27 cellular contexts compared by ENCODE assay signal in the genomic region with DNA sequence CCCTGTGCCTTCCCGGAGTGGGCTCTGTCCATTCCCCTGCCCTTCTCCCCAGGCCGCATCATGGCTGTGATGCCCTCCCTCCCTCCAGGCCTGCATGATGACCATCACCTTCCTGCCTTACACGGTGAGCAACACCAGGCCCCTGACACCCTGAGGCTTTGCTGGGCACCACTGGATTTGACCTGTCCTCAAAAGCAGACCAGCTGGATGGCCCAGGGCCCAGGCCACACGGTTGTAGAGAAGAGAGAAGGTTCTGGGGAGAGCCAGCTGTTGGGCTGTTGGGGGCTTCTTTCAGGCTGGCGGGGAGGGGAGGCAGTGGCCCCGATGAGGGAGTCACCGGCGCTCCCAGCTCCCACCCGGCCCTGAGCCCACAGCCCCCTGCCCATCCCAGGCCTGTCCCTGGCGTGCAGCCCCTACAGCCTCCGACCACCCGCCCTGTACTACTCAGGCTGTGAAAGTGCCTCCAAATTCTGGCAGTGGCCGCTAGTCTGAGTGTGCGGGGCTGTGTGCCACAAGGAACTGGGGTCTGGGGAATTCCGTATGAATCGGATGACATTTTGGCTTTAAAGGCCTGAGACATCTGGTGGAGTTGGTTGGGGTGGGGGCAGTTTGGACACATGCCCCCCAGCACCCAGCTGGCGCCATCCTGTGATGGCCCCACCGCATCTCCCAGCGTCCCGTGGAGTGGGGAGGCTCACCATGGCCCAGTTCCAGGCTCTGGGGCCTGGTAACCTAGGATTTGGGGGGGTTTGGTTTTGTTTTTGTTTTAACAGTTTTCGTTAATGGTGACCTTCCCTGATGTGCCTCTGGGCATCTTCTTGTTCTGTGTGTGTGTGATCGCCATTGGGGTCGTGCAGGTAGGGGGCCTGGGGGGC. TPM values are rescaled to one million over a fixed set of nuclear protein-coding genes. Genes with fewer than 3 reads are reported as not detected.
DNase-seq lines count a peak whose midpoint lies in the region; ATAC-seq, FAIRE-seq and TF ChIP-seq lines count a peak whose summit lies in the region.
"Had no signal": no experiment of that assay in that cellular context is flagged by ENCODE, and none has a peak within 500 bp of the region (broad histone marks: within the 10 kb centered on the region; RNA-seq: fewer than 3 reads in every experiment).

No MANE protein-coding gene starts in this region.

- H3K4me3 ChIP-seq in kidney (ENCODE audit: low read length in 2 of 2) (no peak overlapping the region), sigmoid colon (no peak overlapping the region)
- H3K4me3 ChIP-seq: breast epithelium, gastroesophageal sphincter, GM12878, pancreas had no signal

- H3K9ac ChIP-seq in kidney (ENCODE audit: low read length in 2 of 2) = no peak overlapping the region

- ATAC-seq in activated CD4-positive, CD25-positive, alpha-beta regulatory T cell treated with anti-CD3 and anti-CD28 coated beads, Interleukin-2, amount 50 U/mL, for 24 hours = no peak
- ATAC-seq in foreskin keratinocyte (no peak), GM19455 (IDR thresholded peaks at IDR 0.05; ENCODE audit: unreplicated experiment) (no peak)
- ATAC-seq: gastroesophageal sphincter, GM12878, pancreas had no signal

- TF ChIP-seq CTCF in kidney (IDR thresholded peaks at IDR 0.05; ENCODE audit: borderline replicate concordance, extremely low read depth, insufficient read depth) (no peak), sigmoid colon (IDR thresholded peaks at IDR 0.05) (no peak), foreskin keratinocyte (conservative IDR thresholded peaks at IDR 0.05) (no peak)

- H3K27ac ChIP-seq in kidney (ENCODE audit: low read depth in 2 of 2, low read length in 2 of 2) (no peak overlapping the region), sigmoid colon (no peak overlapping the region), foreskin keratinocyte (no peak overlapping the region)
- H3K27ac ChIP-seq: breast epithelium, gastroesophageal sphincter, pancreas had no signal

- H3K4me1 ChIP-seq in kidney (ENCODE audit: control insufficient read depth in 1 of 2, insufficient read depth in 1 of 2, low read depth in 1 of 2, low read length in 2 of 2) (no peaks in the 10 kb centered on the region), sigmoid colon (peaks cover 0 to 3% (median 1%) of the 10 kb centered on the region in 4 donors), foreskin keratinocyte (no peaks in the 10 kb centered on the region)
- H3K4me1 ChIP-seq: breast epithelium, pancreas had no signal

- peak; percentile 18 for DNase-seq in activated CD4-positive, CD25-positive, alpha-beta regulatory T cell treated with anti-CD3 and anti-CD28 coated beads, Interleukin-2, amount 50 U/mL, for 72 hours
- DNase-seq in HuH-7.5 (ENCODE audit: low spot score) = peak; percentile 7
- peak; percentile 60 for DNase-seq in kidney
- peak; percentile 61 for DNase-seq in sigmoid colon
- DNase-seq in foreskin keratinocyte = no peak
- no peak for DNase-seq in T-helper 9 cell
- DNase-seq: activated CD4-positive, alpha-beta T cell treated with anti-CD3 and anti-CD28 coated beads for 1 hour; activated naive CD4-positive, alpha-beta T cell; activated T-cell treated with anti-CD3 and anti-CD28 coated beads for 4 hours; amniotic stem cell; CD4-positive, CD25-positive, alpha-beta regulatory T cell; EL; hypothalamus; NCI-H1436; NCI-H2081 treated with DMSO at 0.1 percent for 48 hours; NCI-H345; stimulated activated CD4-positive, alpha-beta T cell treated with anti-CD3 and anti-CD28 coated beads, Interleukin-2, amount 100 ng/mL, for 48 hours; substantia nigra had no signal

- H3K36me3 ChIP-seq in kidney (ENCODE audit: control insufficient read depth in 1 of 2, insufficient read depth in 2 of 2, low read length in 2 of 2) = peaks cover 0 to 5% of the 10 kb centered on the region in 2 donors
- peaks cover 0 to 42% (median 11%) of the 10 kb centered on the region in 4 donors for H3K36me3 ChIP-seq in sigmoid colon
- H3K36me3 ChIP-seq: breast epithelium, pancreas had no signal

- H3K9me3 ChIP-seq in kidney (ENCODE audit: control insufficient read depth in 1 of 2, low read length in 2 of 2) (no peaks in the 10 kb centered on the region), sigmoid colon (no peaks in the 10 kb centered on the region)
- H3K9me3 ChIP-seq: breast epithelium, gastroesophageal sphincter, pancreas had no signal

- no peak for TF ChIP-seq POLR2A in sigmoid colon (IDR thresholded peaks at IDR 0.05)

- 90 to 91% methylated on average over 23 of the region's 23 CpGs for WGBS in sigmoid colon, 2 donors

- H3K27me3 ChIP-seq in sigmoid colon = no peaks in the 10 kb centered on the region
- peaks cover 4% of the 10 kb centered on the region for H3K27me3 ChIP-seq in foreskin keratinocyte
- H3K27me3 ChIP-seq: breast epithelium, gastroesophageal sphincter, pancreas had no signal

- intact Hi-C loops in kidney (cut with DNase I) (no loop called here), sigmoid colon (cut with DNase I) (no loop called here)

- TF ChIP-seq EP300 in sigmoid colon (IDR thresholded peaks at IDR 0.05) = no peak

- FAIRE-seq in kidney (lab: Jason Lieb, UNC) = no peak
- FAIRE-seq: endometrium, GM12878, pancreas, TTC549 had no signal

RNA-seq across cellular contexts. Expression of a gene that starts 19.6 kb away (rescaled TPM):
- 31.1 TPM for total RNA-seq in kidney
- polyA plus RNA-seq in kidney (ENCODE audit: insufficient read depth, low read depth, low replicate concordance) = 26.0 TPM
- 10 to 100 TPM; 19.3 to 42.6 (median 32.6) TPM for total RNA-seq in sigmoid colon
- polyA plus RNA-seq in sigmoid colon = 10 to 100 TPM in 2 of 3 donors, 1 to 10 TPM in 1; 4.6 to 34.5 (median 12.6) TPM
- total RNA-seq in foreskin keratinocyte = 10.7 and 12.2 TPM in 2 replicates
- polyA plus RNA-seq in foreskin keratinocyte = 18.7 and 19.4 TPM in 2 replicates

RNA-seq across cellular contexts. Expression of a gene that starts 19.7 kb away (rescaled TPM):
- 124 TPM for total RNA-seq in kidney
- polyA plus RNA-seq in kidney (ENCODE audit: insufficient read depth, low read depth, low replicate concordance) = 92.0 TPM
- total RNA-seq in sigmoid colon = 100 to 1,000 TPM in 1 of 4 donors, 10 to 100 TPM in 3; 40.8 to 494 (median 60.4) TPM
- polyA plus RNA-seq in sigmoid colon = 100 to 1,000 TPM; 124 to 276 (median 150) TPM
- 48.0 and 50.5 TPM in 2 replicates for total RNA-seq in foreskin keratinocyte
- 49.7 and 57.8 TPM in 2 replicates for polyA plus RNA-seq in foreskin keratinocyte

RNA-seq across cellular contexts. Expression of a gene that starts 21.5 kb away (rescaled TPM):
- total RNA-seq in kidney (13.7 TPM), sigmoid colon (1 to 10 TPM; 3.5 to 8.9 (median 5.1) TPM), foreskin keratinocyte (9.1 and 12.2 TPM in 2 replicates)
- polyA plus RNA-seq in kidney (ENCODE audit: insufficient read depth, low read depth, low replicate concordance) (3.5 TPM), sigmoid colon (10 to 100 TPM; 19.8 to 26.2 (median 23.6) TPM), foreskin keratinocyte (5.4 and 7.0 TPM in 2 replicates)

RNA-seq across cellular contexts. Expression of a gene that starts 35.0 kb away (rescaled TPM):
- 58.5 TPM for total RNA-seq in kidney
- 11.9 TPM for polyA plus RNA-seq in kidney (ENCODE audit: insufficient read depth, low read depth, low replicate concordance)
- total RNA-seq in sigmoid colon = 10 to 100 TPM in 1 of 4 donors, 1 to 10 TPM in 3; 7.1 to 15.2 (median 7.6) TPM
- polyA plus RNA-seq in sigmoid colon = 10 to 100 TPM in 1 of 3 donors, 1 to 10 TPM in 2; 1.2 to 13.3 (median 4.2) TPM
- total RNA-seq in foreskin keratinocyte = 2.0 and 2.3 TPM in 2 replicates
- 1.8 and 2.3 TPM in 2 replicates for polyA plus RNA-seq in foreskin keratinocyte

RNA-seq across cellular contexts. Expression of a gene that starts 41.4 kb away (rescaled TPM):
- total RNA-seq in kidney (2.9 TPM), sigmoid colon (not detected), foreskin keratinocyte (not detected in 2 replicates)
- polyA plus RNA-seq in kidney (ENCODE audit: insufficient read depth, low read depth, low replicate concordance) (10.2 TPM), sigmoid colon (1 to 10 TPM in 1 of 3 donors, not detected in 2; 1.1 TPM), foreskin keratinocyte (not detected in 2 replicates)
- total RNA-seq: gastroesophageal sphincter, SK-MEL-5 had no signal

Comparison
In these comparisons a context has a peak if more than half of its experiments do, and no peak if none do; other contexts are left out.
1. DNase-seq: peak in activated CD4-positive, CD25-positive, alpha-beta regulatory T cell treated with anti-CD3 and anti-CD28 coated beads, Interleukin-2, amount 50 U/mL, for 72 hours (single experiment), HuH-7.5 (single experiment), kidney (single experiment) and sigmoid colon (single experiment); none in foreskin keratinocyte (0 of 2) and T-helper 9 cell (single experiment).